In the genomic region with DNA sequence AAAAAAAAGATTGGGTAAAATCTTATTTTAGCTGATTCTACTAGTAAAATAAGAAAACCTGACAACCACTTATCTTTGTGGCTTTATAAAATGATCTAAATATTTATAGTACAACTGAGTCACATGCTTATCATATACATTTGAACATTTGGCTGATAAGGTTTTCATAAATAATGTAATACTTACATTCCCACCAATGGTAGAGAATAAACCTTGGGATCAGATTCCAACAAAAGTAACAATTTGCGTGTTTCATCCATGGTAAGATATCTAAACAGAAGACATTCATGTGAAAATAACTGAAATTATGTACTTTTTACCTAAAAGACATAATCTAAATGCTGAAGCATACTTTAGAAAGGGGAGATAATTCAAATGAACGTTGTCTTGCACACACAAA, we compare ENCODE assay signal across 27 cellular contexts. TPM values are rescaled to one million over a fixed set of nuclear protein-coding genes. Genes with fewer than 3 reads are reported as not detected.
DNase-seq lines count a peak whose midpoint lies in the region; ATAC-seq and TF ChIP-seq lines count a peak whose summit lies in the region.
"Had no signal": no experiment of that assay in that cellular context is flagged by ENCODE, and none has a peak within 500 bp of the region (broad histone marks: within the 10 kb centered on the region; RNA-seq: fewer than 3 reads in every experiment).

No MANE protein-coding gene starts in this region.

- CTCF ChIA-PET in IMR-90 (lab: Yijun Ruan, JAX) = no interaction called here

- H2AK9ac ChIP-seq in IMR-90 (replicated peaks; ENCODE audit: low read depth, low read length, poor library complexity) = no peak overlapping the region

- H3K23ac ChIP-seq in IMR-90 (ENCODE audit: low read depth, low read length) = no peak overlapping the region

- H3K18ac ChIP-seq in IMR-90 (ENCODE audit: low read depth, low read length) = no peak overlapping the region

- no peak overlapping the region for H4K91ac ChIP-seq in IMR-90 (ENCODE audit: insufficient read depth, low read depth, low read length)

- no peaks in the 10 kb centered on the region for H3K9me3 ChIP-seq in IMR-90 (ENCODE audit: control insufficient read depth, insufficient read depth, low read length)
- H3K9me3 ChIP-seq: A549; BE2C; BLaER1; BLaER1 treated with 17β-estradiol and CSF1 and Interleukin-3, amounts not matched to agents 10 nM and 100 nM; Caco-2 had no signal

- no peak overlapping the region for H2BK20ac ChIP-seq in IMR-90 (ENCODE audit: low read depth, low read length)

- dilution Hi-C loops in IMR-90 (cut with HindIII; ENCODE audit: low sequenced_read_pairs, unreplicated experiment) = no loop called here

- H3K27me3 ChIP-seq in IMR-90 (ENCODE audit: control insufficient read depth, insufficient read depth, low read length) = no peaks in the 10 kb centered on the region
- H3K27me3 ChIP-seq: BE2C; BLaER1; BLaER1 treated with 17β-estradiol and CSF1 and Interleukin-3, amounts not matched to agents 10 nM and 100 nM had no signal

- H2BK120ac ChIP-seq in IMR-90 (ENCODE audit: low read depth, low read length) = no peak overlapping the region

- H3K4me1 ChIP-seq in IMR-90 (ENCODE audit: control insufficient read depth, insufficient read depth, low read length) = peaks cover 5% of the 10 kb centered on the region; the same call in 1 of the 2 replicates
- H3K4me1 ChIP-seq: A549, BE2C, BLaER1, Caco-2 had no signal

- H3K9me1 ChIP-seq in IMR-90 (ENCODE audit: insufficient read depth, low read length) = no peaks in the 10 kb centered on the region

- H3K4me3 ChIP-seq in IMR-90 (ENCODE audit: insufficient read depth, low read depth, low read length) = no peak overlapping the region
- H3K4me3 ChIP-seq: A549; BLaER1; BLaER1 treated with 17β-estradiol and CSF1 and Interleukin-3, amounts not matched to agents 10 nM and 100 nM had no signal

- no peak overlapping the region for H3K56ac ChIP-seq in IMR-90 (ENCODE audit: extremely low read depth, insufficient read depth, low read length)

- H3K36me3 ChIP-seq in IMR-90 (ENCODE audit: control insufficient read depth, insufficient read depth, low read length) = peaks cover 2% of the 10 kb centered on the region
- H3K36me3 ChIP-seq: BE2C had no signal

- H4K5ac ChIP-seq in IMR-90 (ENCODE audit: low read depth, low read length) = no peak overlapping the region

- ATAC-seq in IMR-90 (ENCODE audit: low read depth) (peak; percentile 57), GM18907 (IDR thresholded peaks at IDR 0.05; ENCODE audit: unreplicated experiment) (no peak)
- ATAC-seq: A549; CD8-positive, alpha-beta T cell had no signal

- intact Hi-C loops in IMR-90 (cut with micrococcal nuclease) = no loop called here

- BruUV-seq in IMR-90 (replicated peaks; lab: Mats Ljungman, UMichigan) = no TSS peak

- no peak for TF ChIP-seq RAD21 in IMR-90 (IDR thresholded peaks at IDR 0.05; ENCODE audit: low read length)

- H3K27ac ChIP-seq in IMR-90 (ENCODE audit: insufficient read depth, low read length) = peak overlapping the region; percentile 84; the same call in 1 of the 2 replicates
- H3K27ac ChIP-seq: 22Rv1; A549; BLaER1; BLaER1 treated with 17β-estradiol and CSF1 and Interleukin-3, amounts not matched to agents 10 nM and 100 nM; C4-2B had no signal

- no peaks in the 10 kb centered on the region for H4K20me1 ChIP-seq in IMR-90 (ENCODE audit: insufficient read depth, low read length)
- H4K20me1 ChIP-seq: BLaER1; BLaER1 treated with 17β-estradiol and CSF1 and Interleukin-3, amounts not matched to agents 10 nM and 100 nM had no signal

- H3K14ac ChIP-seq in IMR-90 (replicated peaks; ENCODE audit: low read depth, low read length) = no peak overlapping the region

- WGBS in IMR-90 (ENCODE audit: extremely low coverage in 2 of 2, insufficient read length in 1 of 2), 2 experiments = no CpG with 5 or more reads among the region's 2 CpGs

- H2BK15ac ChIP-seq in IMR-90 (ENCODE audit: low read depth, low read length) = no peak overlapping the region

- peak; percentile 74 for DNase-seq in IMR-90
- DNase-seq: 8988T; ACHN; AML-193; BE2C; C1 segment of cervical spinal cord; Caco-2; Calu3; CD4-positive, alpha-beta memory T cell; CD4-positive, alpha-beta T cell; CD4-positive, CD25-positive, alpha-beta regulatory T cell; CD8-positive, alpha-beta memory T cell; CD8-positive, alpha-beta T cell; COR-L47; DMS 273 treated with DMSO at 0.1 percent for 48 hours; DMS153; DMS53; DMS79; DMS79 treated with DMSO at 0.1 percent for 48 hours; DND-41; EL had no signal

- in situ Hi-C loops in IMR-90 (cut with MboI; ENCODE audit: low sequenced_read_pairs) = no loop called here

- no peak overlapping the region for H2BK5ac ChIP-seq in IMR-90 (ENCODE audit: low read depth, low read length, poor library complexity, severe bottlenecking)

- H3K79me1 ChIP-seq in IMR-90 (ENCODE audit: low read depth in 1 of 2, low read length in 2 of 2) = peaks cover 3% of the 10 kb centered on the region in 2 experiments; a peak in 3 of 4 replicates

- H2AFZ ChIP-seq in IMR-90 (replicated peaks; ENCODE audit: low read length, poor library complexity) = no peak overlapping the region

- no peak overlapping the region for H2AK5ac ChIP-seq in IMR-90 (ENCODE audit: low read depth, low read length)

- TF ChIP-seq CTCF in IMR-90 (conservative IDR thresholded peaks at IDR 0.05; ENCODE audit: low read depth, low read length) = no peak

- H3K9ac ChIP-seq in IMR-90 (ENCODE audit: low read depth, low read length) = no peak overlapping the region
- H3K9ac ChIP-seq: BLaER1; BLaER1 treated with 17β-estradiol and CSF1 and Interleukin-3, amounts not matched to agents 10 nM and 100 nM had no signal

- H3K4ac ChIP-seq in IMR-90 (ENCODE audit: low read depth, low read length) = no peak overlapping the region

- no peak overlapping the region for H3K4me2 ChIP-seq in IMR-90 (ENCODE audit: low read depth, low read length)
- H3K4me2 ChIP-seq: A549; BLaER1; BLaER1 treated with 17β-estradiol and CSF1 and Interleukin-3, amounts not matched to agents 10 nM and 100 nM had no signal

- no peak overlapping the region for H4K8ac ChIP-seq in IMR-90 (ENCODE audit: low read depth in 2 of 2, low read length in 2 of 2)

- POLR2A ChIA-PET in IMR-90 (lab: Charles Lee; ENCODE audit: unreplicated experiment) = no interaction called here

- no peak for TF ChIP-seq POLR2A in IMR-90 (IDR thresholded peaks at IDR 0.05; ENCODE audit: low read depth, low read length)

TF ChIP-seq in IMR-90, 13 proteins besides CTCF, POLR2A, EP300 and RAD21:
- TF ChIP-seq, protein P1, sequence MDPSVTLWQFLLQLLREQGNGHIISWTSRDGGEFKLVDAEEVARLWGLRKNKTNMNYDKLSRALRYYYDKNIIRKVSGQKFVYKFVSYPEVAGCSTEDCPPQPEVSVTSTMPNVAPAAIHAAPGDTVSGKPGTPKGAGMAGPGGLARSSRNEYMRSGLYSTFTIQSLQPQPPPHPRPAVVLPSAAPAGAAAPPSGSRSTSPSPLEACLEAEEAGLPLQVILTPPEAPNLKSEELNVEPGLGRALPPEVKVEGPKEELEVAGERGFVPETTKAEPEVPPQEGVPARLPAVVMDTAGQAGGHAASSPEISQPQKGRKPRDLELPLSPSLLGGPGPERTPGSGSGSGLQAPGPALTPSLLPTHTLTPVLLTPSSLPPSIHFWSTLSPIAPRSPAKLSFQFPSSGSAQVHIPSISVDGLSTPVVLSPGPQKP (IDR thresholded peaks at IDR 0.05; ENCODE audit: borderline replicate concordance, low read depth, low read length) = no peak
- TF ChIP-seq MAFK (IDR thresholded peaks at IDR 0.05; ENCODE audit: low read depth, low read length) (no peak), NFE2L2 (IDR thresholded peaks at IDR 0.05; ENCODE audit: low read depth, low read length) (no peak), SMC3 (IDR thresholded peaks at IDR 0.05; ENCODE audit: low read depth, low read length) (no peak), MXI1 (IDR thresholded peaks at IDR 0.05; ENCODE audit: borderline replicate concordance, low read depth, low read length) (no peak), BHLHE40 (IDR thresholded peaks at IDR 0.05; ENCODE audit: low read depth, low read length) (no peak), FOS (IDR thresholded peaks at IDR 0.05; ENCODE audit: low read depth, low read length) (no peak), CHD1 (IDR thresholded peaks at IDR 0.05; ENCODE audit: low read depth, low read length) (no peak), RFX5 (IDR thresholded peaks at IDR 0.05; ENCODE audit: low read depth, low read length) (no peak), MAZ (IDR thresholded peaks at IDR 0.05; ENCODE audit: borderline replicate concordance, low read depth, low read length) (no peak), CEBPB (IDR thresholded peaks at IDR 0.05; ENCODE audit: low read depth, low read length) (no peak), RCOR1 (IDR thresholded peaks at IDR 0.05; ENCODE audit: insufficient replicate concordance, low read length) (no peak)
- TF ChIP-seq, protein P2, sequence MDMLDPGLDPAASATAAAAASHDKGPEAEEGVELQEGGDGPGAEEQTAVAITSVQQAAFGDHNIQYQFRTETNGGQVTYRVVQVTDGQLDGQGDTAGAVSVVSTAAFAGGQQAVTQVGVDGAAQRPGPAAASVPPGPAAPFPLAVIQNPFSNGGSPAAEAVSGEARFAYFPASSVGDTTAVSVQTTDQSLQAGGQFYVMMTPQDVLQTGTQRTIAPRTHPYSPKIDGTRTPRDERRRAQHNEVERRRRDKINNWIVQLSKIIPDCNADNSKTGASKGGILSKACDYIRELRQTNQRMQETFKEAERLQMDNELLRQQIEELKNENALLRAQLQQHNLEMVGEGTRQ (IDR thresholded peaks at IDR 0.05; ENCODE audit: low read depth, low read length) = no peak

RNA-seq across cellular contexts. Expression of a gene that starts 18.4 kb away (rescaled TPM):
- 17.2 and 19.2 TPM in 2 replicates for total RNA-seq in IMR-90 (2012; rRNA removed)
- polyA plus RNA-seq in IMR-90 (2012; rRNA removed) = 5.8 and 6.8 TPM in 2 replicates
- polyA plus RNA-seq in IMR-90 (2012; cell fraction: cytosol; rRNA removed) = 1.5 and 3.8 TPM in 2 replicates
- polyA plus RNA-seq in IMR-90 (2012; cell fraction: nucleus; rRNA removed; ENCODE audit: low replicate concordance) = 1.8 and 7.2 TPM in 2 replicates

RNA-seq across cellular contexts. Expression of a gene that starts 38.0 kb away (rescaled TPM):
- 23.1 and 75.3 TPM in 2 replicates for total RNA-seq in IMR-90 (2012; rRNA removed)
- 24.0 and 31.9 TPM in 2 replicates for polyA plus RNA-seq in IMR-90 (2012; rRNA removed)
- polyA plus RNA-seq in IMR-90 (2012; cell fraction: cytosol; rRNA removed) = 9.1 and 14.8 TPM in 2 replicates
- polyA plus RNA-seq in IMR-90 (2012; cell fraction: nucleus; rRNA removed; ENCODE audit: low replicate concordance) = 5.9 and 9.6 TPM in 2 replicates
